1 cellular context compared by ENCODE assay signal in the genomic region with DNA sequence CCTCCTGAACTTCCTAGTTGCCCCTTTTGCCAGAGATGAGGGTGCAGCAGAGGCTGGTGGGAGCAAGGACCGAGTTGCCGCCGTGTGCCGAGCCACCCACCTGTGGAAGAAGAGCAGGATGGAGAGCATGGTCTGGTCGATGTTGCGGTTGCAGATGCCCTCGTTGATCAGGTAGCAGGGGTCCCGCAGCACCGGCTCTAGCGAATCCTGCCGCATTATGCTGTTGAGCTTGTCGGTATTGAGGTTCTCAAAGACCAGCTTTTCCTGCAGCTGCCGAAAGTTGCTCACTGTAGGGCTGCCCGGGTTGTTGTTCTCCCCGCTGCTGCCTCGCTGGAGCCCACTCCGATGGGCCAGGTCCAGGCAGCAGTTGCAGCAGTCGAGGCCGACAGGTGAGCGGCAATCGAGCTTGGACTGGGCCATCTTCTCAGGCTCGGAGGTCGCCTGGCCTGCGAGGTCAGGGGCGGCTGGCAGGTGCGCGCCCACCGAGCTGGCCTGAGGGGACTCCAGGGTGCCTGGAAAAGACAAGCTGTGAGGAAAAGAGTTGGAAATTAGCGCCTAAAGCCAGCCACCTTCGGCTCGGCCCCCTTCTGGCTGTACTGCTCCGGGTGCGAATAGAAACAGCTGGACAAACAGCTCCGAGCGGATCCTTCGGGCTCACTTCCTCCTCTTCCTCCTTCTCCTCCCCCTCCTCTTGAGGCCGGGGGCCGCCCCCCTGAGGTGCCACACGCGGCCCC.
TF ChIP-seq lines count a peak whose summit lies in the region.

No MANE protein-coding gene starts in this region.

TF ChIP-seq in H1, 55 proteins besides CTCF, POLR2A, EP300 and RAD21:
- TF ChIP-seq, protein P1, sequence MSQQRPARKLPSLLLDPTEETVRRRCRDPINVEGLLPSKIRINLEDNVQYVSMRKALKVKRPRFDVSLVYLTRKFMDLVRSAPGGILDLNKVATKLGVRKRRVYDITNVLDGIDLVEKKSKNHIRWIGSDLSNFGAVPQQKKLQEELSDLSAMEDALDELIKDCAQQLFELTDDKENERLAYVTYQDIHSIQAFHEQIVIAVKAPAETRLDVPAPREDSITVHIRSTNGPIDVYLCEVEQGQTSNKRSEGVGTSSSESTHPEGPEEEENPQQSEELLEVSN (IDR thresholded peaks at IDR 0.05) = no peak
- no peak for TF ChIP-seq BCL11A (IDR thresholded peaks at IDR 0.05; ENCODE audit: low read depth in 2 of 2, low read length in 2 of 2)
- TF ChIP-seq RXRA (IDR thresholded peaks at IDR 0.05; ENCODE audit: insufficient read depth, low read depth, low read length) = no peak
- TF ChIP-seq, protein P2, sequence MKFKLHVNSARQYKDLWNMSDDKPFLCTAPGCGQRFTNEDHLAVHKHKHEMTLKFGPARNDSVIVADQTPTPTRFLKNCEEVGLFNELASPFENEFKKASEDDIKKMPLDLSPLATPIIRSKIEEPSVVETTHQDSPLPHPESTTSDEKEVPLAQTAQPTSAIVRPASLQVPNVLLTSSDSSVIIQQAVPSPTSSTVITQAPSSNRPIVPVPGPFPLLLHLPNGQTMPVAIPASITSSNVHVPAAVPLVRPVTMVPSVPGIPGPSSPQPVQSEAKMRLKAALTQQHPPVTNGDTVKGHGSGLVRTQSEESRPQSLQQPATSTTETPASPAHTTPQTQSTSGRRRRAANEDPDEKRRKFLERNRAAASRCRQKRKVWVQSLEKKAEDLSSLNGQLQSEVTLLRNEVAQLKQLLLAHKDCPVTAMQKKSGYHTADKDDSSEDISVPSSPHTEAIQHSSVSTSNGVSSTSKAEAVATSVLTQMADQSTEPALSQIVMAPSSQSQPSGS (IDR thresholded peaks at IDR 0.05; ENCODE audit: low read length) = no peak
- no peak for TF ChIP-seq BACH1 (IDR thresholded peaks at IDR 0.05; ENCODE audit: low read length)
- no peak for TF ChIP-seq SRF (IDR thresholded peaks at IDR 0.05; ENCODE audit: low read depth, low read length)
- no peak for TF ChIP-seq TAF7 (optimal IDR thresholded peaks at IDR 0.05; ENCODE audit: borderline replicate concordance, low read depth, low read length)
- TF ChIP-seq CREB1 (IDR thresholded peaks at IDR 0.05) = no peak
- no peak for TF ChIP-seq TCF12 (IDR thresholded peaks at IDR 0.05; ENCODE audit: low read depth, low read length)
- no peak for TF ChIP-seq CTBP2 (IDR thresholded peaks at IDR 0.05; ENCODE audit: borderline replicate concordance, insufficient read depth, insufficient read length, low read length)
- TF ChIP-seq, protein P3, sequence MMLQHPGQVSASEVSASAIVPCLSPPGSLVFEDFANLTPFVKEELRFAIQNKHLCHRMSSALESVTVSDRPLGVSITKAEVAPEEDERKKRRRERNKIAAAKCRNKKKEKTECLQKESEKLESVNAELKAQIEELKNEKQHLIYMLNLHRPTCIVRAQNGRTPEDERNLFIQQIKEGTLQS (IDR thresholded peaks at IDR 0.05; ENCODE audit: insufficient read depth, low read depth, low read length) = no peak
- TF ChIP-seq SUZ12 (IDR thresholded peaks at IDR 0.05; ENCODE audit: low read length) = peak; percentile 61
- no peak for TF ChIP-seq ZNF274 (IDR thresholded peaks at IDR 0.05; ENCODE audit: borderline replicate concordance, extremely low read depth, low read length)
- no peak for TF ChIP-seq HDAC2 (IDR thresholded peaks at IDR 0.05; ENCODE audit: borderline replicate concordance in 1 of 2, low read depth in 2 of 2, low read length in 2 of 2)
- TF ChIP-seq KDM1A (IDR thresholded peaks at IDR 0.05; ENCODE audit: borderline replicate concordance, low read length) = no peak
- no peak for TF ChIP-seq RNF2 (IDR thresholded peaks at IDR 0.05; ENCODE audit: borderline replicate concordance, low read depth, low read length, missing control alignments, poor library complexity, severe bottlenecking)
- TF ChIP-seq YY1 (IDR thresholded peaks at IDR 0.05; ENCODE audit: low read depth, low read length) = no peak
- peak; percentile 16 for TF ChIP-seq ASH2L (IDR thresholded peaks at IDR 0.05; ENCODE audit: low read length)
- TF ChIP-seq CHD2 (IDR thresholded peaks at IDR 0.05; ENCODE audit: low read length) = no peak
- TF ChIP-seq NRF1 (IDR thresholded peaks at IDR 0.05; ENCODE audit: low read depth, low read length) = no peak
- no peak for TF ChIP-seq SIX5 (IDR thresholded peaks at IDR 0.05; ENCODE audit: low read depth, low read length)
- no peak for TF ChIP-seq EGR1 (IDR thresholded peaks at IDR 0.05; ENCODE audit: borderline replicate concordance, low read depth, low read length)
- TF ChIP-seq KDM4A (IDR thresholded peaks at IDR 0.05; ENCODE audit: low read depth, low read length, severe bottlenecking) = peak; percentile 70
- no peak for TF ChIP-seq GABPA (IDR thresholded peaks at IDR 0.05; ENCODE audit: borderline replicate concordance, insufficient read depth, low read length)
- TF ChIP-seq BRCA1 (IDR thresholded peaks at IDR 0.05; ENCODE audit: low read depth, low read length) = no peak
- no peak for TF ChIP-seq TAF1 (IDR thresholded peaks at IDR 0.05; ENCODE audit: low read depth, low read length)
- TF ChIP-seq EZH2 (IDR thresholded peaks at IDR 0.05; ENCODE audit: low read depth, low read length, severe bottlenecking) = peak; percentile 57
- 0 out of 2 replicates have a peak, but pooled peaks have one; percentile 33 for TF ChIP-seq RBBP5 (IDR thresholded peaks at IDR 0.05; ENCODE audit: borderline replicate concordance, low read depth, low read length)
- TF ChIP-seq POU5F1 (IDR thresholded peaks at IDR 0.05; ENCODE audit: low read depth, low read length) = no peak
- TF ChIP-seq KDM5A (IDR thresholded peaks at IDR 0.05; ENCODE audit: low read length) = no peak
- TF ChIP-seq RFX5 (IDR thresholded peaks at IDR 0.05; ENCODE audit: borderline replicate concordance, low read depth, low read length) = no peak
- no peak for TF ChIP-seq SP4 (IDR thresholded peaks at IDR 0.05; ENCODE audit: low read length)
TF ChIP-seq in H1: peak in this region for 5.
